In the genomic region with DNA sequence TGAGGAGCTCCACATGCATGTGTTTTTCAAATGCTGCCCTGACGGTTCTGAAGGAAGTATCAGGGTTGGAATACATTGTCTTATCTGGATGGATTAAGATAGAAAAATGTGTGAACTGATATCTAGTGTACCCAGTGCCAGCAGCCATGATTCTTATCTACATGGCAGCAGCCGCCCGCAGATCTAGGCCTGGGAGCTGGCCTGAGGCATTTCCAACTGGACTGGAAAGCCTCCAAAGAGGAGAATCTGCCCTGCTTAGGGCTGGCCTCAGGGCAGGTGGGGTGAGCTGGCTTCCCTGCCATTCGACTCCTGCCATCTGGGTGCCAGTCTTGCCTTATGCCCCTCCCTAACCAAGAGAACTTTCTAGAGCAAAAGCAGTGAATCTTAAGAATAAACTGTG, we compare ENCODE assay signal across 26 cellular contexts.
DNase-seq lines count a peak whose midpoint lies in the region; ATAC-seq and TF ChIP-seq lines count a peak whose summit lies in the region.
"Had no signal": no experiment of that assay in that cellular context is flagged by ENCODE, and none has a peak within 500 bp of the region (broad histone marks: within the 10 kb centered on the region; RNA-seq: fewer than 3 reads in every experiment).

No MANE protein-coding gene starts in this region.

- intact Hi-C loops in natural killer cell (cut with micrococcal nuclease) = no loop called here

- H3K9me3 ChIP-seq in gastroesophageal sphincter = no peaks in the 10 kb centered on the region
- H3K9me3 ChIP-seq: A549, SJSA1 had no signal

- ATAC-seq in SK-N-SH treated with all-trans-retinoic acid at 6 μM for 48 hours (peak; percentile 24; the same call in 2 of the 3 replicates), gastroesophageal sphincter (no peak), natural killer cell (no peak), HG03457 (IDR thresholded peaks at IDR 0.05; ENCODE audit: unreplicated experiment) (no peak)
- ATAC-seq: A549 had no signal

- TF ChIP-seq CTCF in gastroesophageal sphincter (IDR thresholded peaks at IDR 0.05) (no peak), endothelial cell (IDR thresholded peaks at IDR 0.05; ENCODE audit: unreplicated experiment) (no peak), natural killer cell (IDR thresholded peaks at IDR 0.05) (no peak)

- H3K4me3 ChIP-seq in gastroesophageal sphincter (no peak overlapping the region), rectal smooth muscle tissue (ENCODE audit: low read length) (no peak overlapping the region)
- H3K4me3 ChIP-seq: A549, GM23248, PC-9, SJSA1 had no signal

- H3K9me3 Mint-ChIP-seq in endothelial cell (ENCODE audit: unreplicated experiment) = no peaks in the 10 kb centered on the region
- H3K9me3 Mint-ChIP-seq in natural killer cell = no peaks in the 10 kb centered on the region

- H3K4me1 Mint-ChIP-seq in endothelial cell (ENCODE audit: unreplicated experiment) = peaks cover 10% of the 10 kb centered on the region
- H3K4me1 Mint-ChIP-seq in natural killer cell = no peaks in the 10 kb centered on the region

- WGBS in gastroesophageal sphincter (ENCODE audit: low coverage in 1 of 2), 2 donors = 23 to 82% methylated on average over 3 of the region's 4 CpGs

- H3K27me3 Mint-ChIP-seq in endothelial cell (ENCODE audit: unreplicated experiment) (peaks cover 1% of the 10 kb centered on the region), natural killer cell (ENCODE audit: low read depth in 2 of 2) (peaks cover 6 to 10% of the 10 kb centered on the region in 2 donors)

- no peak for TF ChIP-seq POLR2A in gastroesophageal sphincter (IDR thresholded peaks at IDR 0.05)

- no peak for TF ChIP-seq EP300 in gastroesophageal sphincter (IDR thresholded peaks at IDR 0.05)

- H3K27me3 ChIP-seq in gastroesophageal sphincter (no peaks in the 10 kb centered on the region), rectal smooth muscle tissue (ENCODE audit: control insufficient read depth, insufficient read depth, low read length) (no peaks in the 10 kb centered on the region)
- H3K27me3 ChIP-seq: SJSA1 had no signal

- H3K36me3 ChIP-seq in gastroesophageal sphincter = no peaks in the 10 kb centered on the region
- H3K36me3 ChIP-seq in rectal smooth muscle tissue (ENCODE audit: control insufficient read depth, insufficient read depth, low read length) = no peaks in the 10 kb centered on the region
- H3K36me3 ChIP-seq: SJSA1 had no signal

- H3K9ac ChIP-seq in rectal smooth muscle tissue (ENCODE audit: low read length) = no peak overlapping the region
- H3K9ac ChIP-seq: GM23248 had no signal

- H3K27ac ChIP-seq in gastroesophageal sphincter (peak overlapping the region in 3 of 4 donors; percentile 39 to 60 (median 43)), rectal smooth muscle tissue (ENCODE audit: low read depth, low read length) (peak overlapping the region; percentile 50)
- H3K27ac ChIP-seq: A549, GM23248, PC-9, SJSA1 had no signal

- H3K4me3 Mint-ChIP-seq in endothelial cell (ENCODE audit: unreplicated experiment) (no peak overlapping the region), natural killer cell (no peak overlapping the region)
- H3K4me3 Mint-ChIP-seq: CD4-positive, alpha-beta memory T cell had no signal

- H3K36me3 Mint-ChIP-seq in endothelial cell (ENCODE audit: low read depth, unreplicated experiment) (no peaks in the 10 kb centered on the region), natural killer cell (no peaks in the 10 kb centered on the region)
- H3K36me3 Mint-ChIP-seq: CD4-positive, alpha-beta memory T cell had no signal

- H3K27ac Mint-ChIP-seq in endothelial cell (ENCODE audit: unreplicated experiment) (no peak overlapping the region), natural killer cell (no peak overlapping the region)
- H3K27ac Mint-ChIP-seq: CD4-positive, alpha-beta memory T cell had no signal

- peak; percentile 15 for DNase-seq in M059J (ENCODE audit: low read depth)
- no peak for DNase-seq in endothelial cell (ENCODE audit: low spot score)
- DNase-seq in NCI-H1048 (lab: John Stamatoyannopoulos, UW) = no peak
- no peak for DNase-seq in natural killer cell
- DNase-seq: AML-193; CD4-positive, alpha-beta memory T cell; COR-L47; DND-41; GM23248; H7; IMR-90; KG1; MM.1S; NCI-H1417; NCI-H1694; NCI-H2029 treated with DMSO at 0.1 percent for 48 hours; NCI-H526 treated with DMSO at 0.1 percent for 48 hours; Right ventricle myocardium superior; RPMI8226 had no signal

- H3K4me1 ChIP-seq in gastroesophageal sphincter (peaks cover 0 to 24% (median 0%) of the 10 kb centered on the region in 3 donors), rectal smooth muscle tissue (ENCODE audit: control insufficient read depth, insufficient read depth, low read length) (peaks cover 12% of the 10 kb centered on the region)
- H3K4me1 ChIP-seq: A549 had no signal

TF ChIP-seq in SK-N-SH treated with all-trans-retinoic acid at 6 μM for 48 hours, 23 proteins besides CTCF, POLR2A, EP300 and RAD21:
- TF ChIP-seq, protein P1, sequence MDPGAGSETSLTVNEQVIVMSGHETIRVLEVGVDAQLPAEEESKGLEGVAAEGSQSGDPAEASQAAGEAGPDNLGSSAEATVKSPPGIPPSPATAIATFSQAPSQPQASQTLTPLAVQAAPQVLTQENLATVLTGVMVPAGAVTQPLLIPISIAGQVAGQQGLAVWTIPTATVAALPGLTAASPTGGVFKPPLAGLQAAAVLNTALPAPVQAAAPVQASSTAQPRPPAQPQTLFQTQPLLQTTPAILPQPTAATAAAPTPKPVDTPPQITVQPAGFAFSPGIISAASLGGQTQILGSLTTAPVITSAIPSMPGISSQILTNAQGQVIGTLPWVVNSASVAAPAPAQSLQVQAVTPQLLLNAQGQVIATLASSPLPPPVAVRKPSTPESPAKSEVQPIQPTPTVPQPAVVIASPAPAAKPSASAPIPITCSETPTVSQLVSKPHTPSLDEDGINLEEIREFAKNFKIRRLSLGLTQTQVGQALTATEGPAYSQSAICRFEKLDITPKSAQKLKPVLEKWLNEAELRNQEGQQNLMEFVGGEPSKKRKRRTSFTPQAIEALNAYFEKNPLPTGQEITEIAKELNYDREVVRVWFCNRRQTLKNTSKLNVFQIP (CRISPR knock-in tag; IDR thresholded peaks at IDR 0.05; ENCODE audit: borderline replicate concordance, low read depth) = no peak
- TF ChIP-seq TCF4 (CRISPR knock-in tag; IDR thresholded peaks at IDR 0.05; ENCODE audit: borderline replicate concordance) (no peak), ARNTL (CRISPR knock-in tag; IDR thresholded peaks at IDR 0.05; ENCODE audit: borderline replicate concordance, low read depth) (no peak), ZFP30 (CRISPR knock-in tag; IDR thresholded peaks at IDR 0.05) (no peak)
